Comparison of ENCODE assay signal across 17 cellular contexts in the genomic region with DNA sequence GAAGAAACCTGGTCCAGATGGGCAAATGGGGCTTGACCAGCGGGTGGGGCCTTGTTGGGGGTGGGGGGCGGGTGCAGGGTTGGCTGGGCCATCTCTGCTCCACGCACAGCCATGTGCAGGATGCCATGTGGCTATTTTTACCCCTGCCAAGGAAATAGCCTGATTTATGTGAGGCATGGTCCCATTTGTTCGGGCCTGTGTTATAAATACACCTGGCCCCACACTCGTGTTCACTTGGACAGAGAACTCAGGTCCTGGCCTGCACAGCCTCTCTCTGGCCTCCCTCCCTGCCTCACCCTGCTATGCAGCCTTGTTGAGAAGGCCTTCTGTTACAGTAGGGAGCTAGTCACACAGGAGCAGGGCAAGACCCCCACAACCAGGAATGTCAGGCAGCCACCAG.
"Had no signal": no experiment of that assay in that cellular context is flagged by ENCODE, and none has a peak within 500 bp of the region (broad histone marks: within the 10 kb centered on the region; RNA-seq: fewer than 3 reads in every experiment).

No MANE protein-coding gene starts in this region.

- H3K27me3 ChIP-seq: right lobe of liver, testis, upper lobe of right lung had no signal

- ATAC-seq: activated CD8-positive, alpha-beta T cell treated with anti-CD3 and anti-CD28 coated beads, Interleukin-2, amount 10 ng/mL, durations not matched to agents 7 days and 5 days; right lobe of liver; stimulated activated naive CD8-positive, alpha-beta T cell treated with anti-CD3 and anti-CD28 coated beads, Interleukin-15, amount 100 ng/mL, for 72 hours; T-cell; upper lobe of right lung had no signal

- H3K4me1 Mint-ChIP-seq: stimulated activated naive CD8-positive, alpha-beta T cell treated with anti-CD3 and anti-CD28 coated beads, Interleukin-15, amount 100 ng/mL, for 72 hours had no signal

- H3K27ac ChIP-seq: right lobe of liver, testis, upper lobe of right lung, VCaP had no signal

- H3K4me3 ChIP-seq: right lobe of liver, testis, upper lobe of right lung had no signal

- H3K4me3 Mint-ChIP-seq: activated CD8-positive, alpha-beta T cell treated with anti-CD3 and anti-CD28 coated beads, Interleukin-2, amount 10 ng/mL, durations not matched to agents 7 days and 5 days; activated naive CD8-positive, alpha-beta T cell treated with anti-CD3 and anti-CD28 coated beads, Interleukin-2, amount 10 ng/mL, durations not matched to agents 7 days and 5 days; stimulated activated naive CD8-positive, alpha-beta T cell treated with anti-CD3 and anti-CD28 coated beads, Interleukin-15, amount 100 ng/mL, for 72 hours; T-cell had no signal

- H3K36me3 ChIP-seq: heart right ventricle, right lobe of liver, upper lobe of right lung had no signal

- H3K36me3 Mint-ChIP-seq: activated naive CD8-positive, alpha-beta T cell treated with anti-CD3 and anti-CD28 coated beads, Interleukin-2, amount 10 ng/mL, durations not matched to agents 7 days and 5 days; mesothelial cell of epicardium; T-cell had no signal

- H3K27ac Mint-ChIP-seq: activated CD8-positive, alpha-beta T cell treated with anti-CD3 and anti-CD28 coated beads, Interleukin-2, amount 10 ng/mL, durations not matched to agents 7 days and 5 days; activated naive CD8-positive, alpha-beta T cell treated with anti-CD3 and anti-CD28 coated beads, Interleukin-2, amount 10 ng/mL, durations not matched to agents 7 days and 5 days; progenitor cell of endocrine pancreas; stimulated activated naive CD8-positive, alpha-beta T cell treated with anti-CD3 and anti-CD28 coated beads, Interleukin-15, amount 100 ng/mL, for 72 hours; T-cell had no signal

- H3K9me3 Mint-ChIP-seq: mesothelial cell of epicardium; stimulated activated naive CD8-positive, alpha-beta T cell treated with anti-CD3 and anti-CD28 coated beads, Interleukin-15, amount 100 ng/mL, for 72 hours; T-cell had no signal

- DNase-seq: activated CD4-positive, alpha-beta T cell treated with anti-CD3 and anti-CD28 coated beads for 4 hours; activated CD8-positive, alpha-beta memory T cell treated with anti-CD3 and anti-CD28 coated beads, Interleukin-2, amount 50 U/mL, for 48 hours; activated CD8-positive, alpha-beta T cell treated with anti-CD3 and anti-CD28 coated beads, Interleukin-2, amount 10 ng/mL, durations not matched to agents 7 days and 5 days; activated naive CD8-positive, alpha-beta T cell treated with anti-CD3 and anti-CD28 coated beads, Interleukin-2, amount 10 ng/mL, durations not matched to agents 7 days and 5 days; foreskin melanocyte; heart right ventricle; occipital lobe; right lobe of liver; stimulated activated CD4-positive, alpha-beta T cell treated with anti-CD3 and anti-CD28 coated beads, Interleukin-12 subunit alpha, Interleukin-12 subunit beta, amount 100 ng/mL, for 4 hours; stimulated activated naive CD8-positive, alpha-beta T cell treated with anti-CD3 and anti-CD28 coated beads, Interleukin-15, amount 100 ng/mL, for 72 hours; T-cell; T1000; testis; upper lobe of right lung had no signal

- H3K4me1 ChIP-seq: right lobe of liver, testis, upper lobe of right lung had no signal

- H3K9me3 ChIP-seq: heart right ventricle, right lobe of liver, testis, upper lobe of right lung had no signal
